In genomic region chr6:11221623-11222384, GRCh38 we compare ENCODE assay signal across 14 cellular contexts. TPM values are rescaled to one million over a fixed set of nuclear protein-coding genes. Genes with fewer than 3 reads are reported as not detected.
DNase-seq lines count a peak whose midpoint lies in the region; ATAC-seq and TF ChIP-seq lines count a peak whose summit lies in the region.
"Had no signal": no experiment of that assay in that cellular context is flagged by ENCODE, and none has a peak within 500 bp of the region (broad histone marks: within the 10 kb centered on the region; RNA-seq: fewer than 3 reads in every experiment).

No MANE protein-coding gene starts in this region.

- H3K27ac Mint-ChIP-seq in activated CD4-positive, alpha-beta T cell treated with anti-CD3 and anti-CD28 coated beads, Interleukin-2, amount 10 ng/mL, durations not matched to agents 24 days and 14 days, result peak overlapping the region; percentile 91
- H3K27ac Mint-ChIP-seq: endodermal cell had no signal

- no peaks in the 10 kb centered on the region for H3K36me3 ChIP-seq in esophagus squamous epithelium
- H3K36me3 ChIP-seq in subcutaneous abdominal adipose tissue (ENCODE audit: control insufficient read depth in 5 of 5, insufficient read depth in 5 of 5, low read length in 5 of 5), result peaks cover 0 to 9% (median 3%) of the 10 kb centered on the region in 5 donors
- H3K36me3 ChIP-seq: adrenal gland had no signal

- H3K4me1 ChIP-seq in esophagus squamous epithelium, result peaks cover 21 to 75% (median 26%) of the 10 kb centered on the region in 3 donors
- H3K4me1 ChIP-seq in subcutaneous abdominal adipose tissue (ENCODE audit: control insufficient read depth in 5 of 5, insufficient read depth in 5 of 5, low read length in 5 of 5), result peaks cover 19 to 90% (median 66%) of the 10 kb centered on the region in 5 donors

- ATAC-seq in SK-N-SH treated with all-trans-retinoic acid at 6 μM for 48 hours (peak; percentile 6), HG02610 (IDR thresholded peaks at IDR 0.05; ENCODE audit: unreplicated experiment) (no peak), HG02763 (IDR thresholded peaks at IDR 0.05; ENCODE audit: unreplicated experiment) (no peak)

- intact Hi-C loops in activated CD4-positive, alpha-beta T cell treated with anti-CD3 and anti-CD28 coated beads, Interleukin-2, amount 10 ng/mL, durations not matched to agents 24 days and 14 days (cut with micrococcal nuclease), result loop anchor here (2.0 kb wide), 1 partner anchor 19 kb away; no protein-coding TSS in a partner anchor
- intact Hi-C loops in esophagus squamous epithelium (cut with DNase I), result no loop called here

- peak overlapping the region; percentile 81 for H3K4me3 Mint-ChIP-seq in activated CD4-positive, alpha-beta T cell treated with anti-CD3 and anti-CD28 coated beads, Interleukin-2, amount 10 ng/mL, durations not matched to agents 24 days and 14 days
- H3K4me3 Mint-ChIP-seq: endodermal cell, T-cell had no signal

- TF ChIP-seq POLR2A in esophagus squamous epithelium (IDR thresholded peaks at IDR 0.05), result no peak

- H3K9ac ChIP-seq in subcutaneous abdominal adipose tissue (ENCODE audit: low read length in 5 of 5), result peak overlapping the region in 1 of 5 donors; percentile 5

- TF ChIP-seq CTCF in esophagus squamous epithelium (IDR thresholded peaks at IDR 0.05), result no peak

- no peaks in the 10 kb centered on the region for H3K27me3 Mint-ChIP-seq in activated CD4-positive, alpha-beta T cell treated with anti-CD3 and anti-CD28 coated beads, Interleukin-2, amount 10 ng/mL, durations not matched to agents 24 days and 14 days
- H3K27me3 Mint-ChIP-seq: T-cell had no signal

- H3K27ac ChIP-seq in esophagus squamous epithelium (peak overlapping the region; percentile 29 to 69 (median 52)), subcutaneous abdominal adipose tissue (ENCODE audit: low read depth, low read length) (peak overlapping the region; percentile 86)

- peaks cover 64% of the 10 kb centered on the region for H3K36me3 Mint-ChIP-seq in activated CD4-positive, alpha-beta T cell treated with anti-CD3 and anti-CD28 coated beads, Interleukin-2, amount 10 ng/mL, durations not matched to agents 24 days and 14 days (ENCODE audit: low read depth)

- DNase-seq in activated CD4-positive, alpha-beta T cell treated with anti-CD3 and anti-CD28 coated beads, Interleukin-2, amount 10 ng/mL, durations not matched to agents 24 days and 14 days, result no peak
- DNase-seq in activated CD4-positive, alpha-beta T cell treated with anti-CD3 and anti-CD28 coated beads for 48 hours, result no peak
- DNase-seq in esophagus squamous epithelium (lab: John Stamatoyannopoulos, UW) (no peak), T1000 (lab: John Stamatoyannopoulos, UW) (no peak)
- DNase-seq: endodermal cell, head of caudate nucleus, Karpas-422, T-cell, trophoblast cell had no signal

- 13 to 62% methylated on average over 3 of the region's 3 CpGs for WGBS in esophagus squamous epithelium, 2 donors

- no peaks in the 10 kb centered on the region for H3K9me3 ChIP-seq in esophagus squamous epithelium
- H3K9me3 ChIP-seq in subcutaneous abdominal adipose tissue (ENCODE audit: control insufficient read depth in 5 of 5, low read length in 5 of 5), result no peaks in the 10 kb centered on the region
- H3K9me3 ChIP-seq: adrenal gland had no signal

- H3K4me3 ChIP-seq in esophagus squamous epithelium (no peak overlapping the region), subcutaneous abdominal adipose tissue (ENCODE audit: low read depth in 1 of 5, low read length in 5 of 5) (no peak overlapping the region)
- H3K4me3 ChIP-seq: adrenal gland had no signal

- H3K9me3 Mint-ChIP-seq in activated CD4-positive, alpha-beta T cell treated with anti-CD3 and anti-CD28 coated beads, Interleukin-2, amount 10 ng/mL, durations not matched to agents 24 days and 14 days, result peaks cover 3% of the 10 kb centered on the region
- H3K9me3 Mint-ChIP-seq: T-cell had no signal

- H3K4me1 Mint-ChIP-seq in activated CD4-positive, alpha-beta T cell treated with anti-CD3 and anti-CD28 coated beads, Interleukin-2, amount 10 ng/mL, durations not matched to agents 24 days and 14 days, result peaks cover 76% of the 10 kb centered on the region

- H3K27me3 ChIP-seq in esophagus squamous epithelium (peaks cover 0 to 35% (median 0%) of the 10 kb centered on the region in 4 donors), subcutaneous abdominal adipose tissue (ENCODE audit: control insufficient read depth in 5 of 5, insufficient read depth in 4 of 5, low read length in 5 of 5) (no peaks in the 10 kb centered on the region)
- H3K27me3 ChIP-seq: adrenal gland had no signal

TF ChIP-seq in SK-N-SH treated with all-trans-retinoic acid at 6 μM for 48 hours, 23 proteins besides CTCF, POLR2A, EP300 and RAD21 (continues in another document):
- TF ChIP-seq TCF4 (CRISPR knock-in tag; IDR thresholded peaks at IDR 0.05; ENCODE audit: borderline replicate concordance) (peak; percentile 37; the same call in 1 of the 2 replicates), ARNTL (CRISPR knock-in tag; IDR thresholded peaks at IDR 0.05; ENCODE audit: borderline replicate concordance, low read depth) (no peak), ZNF70 (CRISPR knock-in tag; IDR thresholded peaks at IDR 0.05) (no peak), ZNF565 (CRISPR knock-in tag; conservative IDR thresholded peaks at IDR 0.05; ENCODE audit: low read depth) (no peak), ZC3H10 (CRISPR knock-in tag; IDR thresholded peaks at IDR 0.05) (no peak), GLIS3 (CRISPR knock-in tag; IDR thresholded peaks at IDR 0.05) (no peak), SNAI2 (CRISPR knock-in tag; IDR thresholded peaks at IDR 0.05) (no peak), RARB (CRISPR knock-in tag; IDR thresholded peaks at IDR 0.05) (no peak), ESRRG (CRISPR knock-in tag; IDR thresholded peaks at IDR 0.05) (no peak), POU6F1 (CRISPR knock-in tag; IDR thresholded peaks at IDR 0.05; ENCODE audit: borderline replicate concordance, low read depth) (no peak), TOX (CRISPR knock-in tag; IDR thresholded peaks at IDR 0.05; ENCODE audit: borderline replicate concordance) (no peak), CSDC2 (CRISPR knock-in tag; IDR thresholded peaks at IDR 0.05) (no peak), PPARA (CRISPR knock-in tag; IDR thresholded peaks at IDR 0.05; ENCODE audit: borderline replicate concordance) (no peak), CSRNP3 (CRISPR knock-in tag; IDR thresholded peaks at IDR 0.05) (0 out of 2 replicates have a peak, but pooled peaks have one; percentile 33), ZFP30 (CRISPR knock-in tag; IDR thresholded peaks at IDR 0.05) (no peak)
- TF ChIP-seq, protein P1, sequence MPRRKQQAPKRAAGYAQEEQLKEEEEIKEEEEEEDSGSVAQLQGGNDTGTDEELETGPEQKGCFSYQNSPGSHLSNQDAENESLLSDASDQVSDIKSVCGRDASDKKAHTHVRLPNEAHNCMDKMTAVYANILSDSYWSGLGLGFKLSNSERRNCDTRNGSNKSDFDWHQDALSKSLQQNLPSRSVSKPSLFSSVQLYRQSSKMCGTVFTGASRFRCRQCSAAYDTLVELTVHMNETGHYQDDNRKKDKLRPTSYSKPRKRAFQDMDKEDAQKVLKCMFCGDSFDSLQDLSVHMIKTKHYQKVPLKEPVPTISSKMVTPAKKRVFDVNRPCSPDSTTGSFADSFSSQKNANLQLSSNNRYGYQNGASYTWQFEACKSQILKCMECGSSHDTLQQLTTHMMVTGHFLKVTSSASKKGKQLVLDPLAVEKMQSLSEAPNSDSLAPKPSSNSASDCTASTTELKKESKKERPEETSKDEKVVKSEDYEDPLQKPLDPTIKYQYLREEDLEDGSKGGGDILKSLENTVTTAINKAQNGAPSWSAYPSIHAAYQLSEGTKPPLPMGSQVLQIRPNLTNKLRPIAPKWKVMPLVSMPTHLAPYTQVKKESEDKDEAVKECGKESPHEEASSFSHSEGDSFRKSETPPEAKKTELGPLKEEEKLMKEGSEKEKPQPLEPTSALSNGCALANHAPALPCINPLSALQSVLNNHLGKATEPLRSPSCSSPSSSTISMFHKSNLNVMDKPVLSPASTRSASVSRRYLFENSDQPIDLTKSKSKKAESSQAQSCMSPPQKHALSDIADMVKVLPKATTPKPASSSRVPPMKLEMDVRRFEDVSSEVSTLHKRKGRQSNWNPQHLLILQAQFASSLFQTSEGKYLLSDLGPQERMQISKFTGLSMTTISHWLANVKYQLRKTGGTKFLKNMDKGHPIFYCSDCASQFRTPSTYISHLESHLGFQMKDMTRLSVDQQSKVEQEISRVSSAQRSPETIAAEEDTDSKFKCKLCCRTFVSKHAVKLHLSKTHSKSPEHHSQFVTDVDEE (CRISPR knock-in tag; IDR thresholded peaks at IDR 0.05), result 0 out of 2 replicates have a peak, but pooled peaks have one; percentile 30

RNA-seq across cellular contexts. Expression of gene NEDD9, which starts 10.7 kb away (rescaled TPM):
- 31.9 and 36.9 TPM in 2 replicates for total RNA-seq in activated CD4-positive, alpha-beta T cell treated with anti-CD3 and anti-CD28 coated beads, Interleukin-2, amount 10 ng/mL, durations not matched to agents 24 days and 14 days
- total RNA-seq in esophagus squamous epithelium, result 10 to 100 TPM in 2 of 4 donors, 1 to 10 TPM in 2; 7.7 to 14.9 (median 10.9) TPM
